In genomic region chr1:26788515-26788785, GRCh38 we compare ENCODE assay signal across 8 cellular contexts. TPM values are rescaled to one million over a fixed set of nuclear protein-coding genes. Genes with fewer than 3 reads are reported as not detected.
DNase-seq lines count a peak whose midpoint lies in the region; FAIRE-seq and TF ChIP-seq lines count a peak whose summit lies in the region.

No MANE protein-coding gene starts in this region.

- H3K27ac ChIP-seq in Peyer's patch (peak overlapping the region; percentile 95 to 99 (median 98)), ovary (peak overlapping the region; percentile 96 to 99)

- no peak for FAIRE-seq in GM12892 (lab: Jason Lieb, UNC)

- BruUV-seq in Caco-2 (replicated peaks; lab: Mats Ljungman, UMichigan), result no TSS peak

- peaks cover 27% of the 10 kb centered on the region for H3K4me1 Mint-ChIP-seq in Caco-2 (ENCODE audit: low read depth, unreplicated experiment)

- peak overlapping the region; percentile 77 for H3K4me3 ChIP-seq in Caco-2 (ENCODE audit: low read depth, low read length)
- H3K4me3 ChIP-seq in Peyer's patch, result peak overlapping the region; percentile 82 to 84 (median 83)
- peak overlapping the region; percentile 92 for H3K4me3 ChIP-seq in epithelial cell of esophagus (ENCODE audit: low read length)
- peak overlapping the region; percentile 67 for H3K4me3 ChIP-seq in ovary

- CTCF ChIA-PET in Caco-2 (lab: Charles Lee), result interaction anchor here (0.5 to 2.3 kb wide), 16 partner anchors 45 to 289 kb away, joined by 3 to 27 read pairs (median 6); partner anchors contain the start of gene ARID1A

- TF ChIP-seq POLR2A in Peyer's patch (IDR thresholded peaks at IDR 0.05), result no peak
- TF ChIP-seq POLR2A in ovary (IDR thresholded peaks at IDR 0.05), result no peak
- TF ChIP-seq POLR2A in GM12892 (IDR thresholded peaks at IDR 0.05; ENCODE audit: low read depth, low read length), result no peak

- intact Hi-C loops in Caco-2 (cut with micrococcal nuclease; ENCODE audit: unreplicated experiment) (loop anchor here (1.0 kb wide), 1 partner anchor 96 kb away; no protein-coding TSS in a partner anchor), ovary (cut with DNase I) (loop anchor here (2.0 to 10.0 kb wide), 4 partner anchors 64 to 186 kb away; partner anchors contain the start of gene ARID1A (in 3 of the 4))

- DNase-seq in Caco-2 (no peak), Peyer's patch (no peak), epithelial cell of esophagus (ENCODE audit: low read depth) (no peak), ovary (no peak), NOMO-1 treated with dmso at 0.1 percent for 144 hours (lab: John Stamatoyannopoulos, UW; ENCODE audit: unreplicated experiment) (no peak), GM12892 (ENCODE audit: insufficient read length) (no peak), SKM-1 (lab: John Stamatoyannopoulos, UW; ENCODE audit: unreplicated experiment) (no peak), AML-193 (lab: John Stamatoyannopoulos, UW) (no peak)

- no peaks in the 10 kb centered on the region for H3K27me3 Mint-ChIP-seq in Caco-2 (ENCODE audit: insufficient read depth, unreplicated experiment)

- H3K27me3 ChIP-seq in Caco-2 (replicated peaks; ENCODE audit: control insufficient read depth, insufficient read depth, low read length) (no peaks in the 10 kb centered on the region), Peyer's patch (no peaks in the 10 kb centered on the region), ovary (no peaks in the 10 kb centered on the region)

- H3K9me3 Mint-ChIP-seq in Caco-2 (ENCODE audit: unreplicated experiment), result no peaks in the 10 kb centered on the region

- TF ChIP-seq CTCF in Caco-2 (IDR thresholded peaks at IDR 0.05; ENCODE audit: insufficient read depth in 1 of 2, low read depth in 1 of 2, low read length in 1 of 2, severe bottlenecking in 1 of 2, unreplicated experiment in 1 of 2) (no peak), Peyer's patch (IDR thresholded peaks at IDR 0.05) (no peak), epithelial cell of esophagus (IDR thresholded peaks at IDR 0.05; ENCODE audit: insufficient read depth, low read depth, low read length, missing control alignments) (no peak), ovary (IDR thresholded peaks at IDR 0.05) (no peak)

- peaks cover 38% of the 10 kb centered on the region for H3K4me1 ChIP-seq in Caco-2
- peaks cover 11 to 38% (median 17%) of the 10 kb centered on the region in 4 donors for H3K4me1 ChIP-seq in Peyer's patch
- H3K4me1 ChIP-seq in ovary (ENCODE audit: insufficient read depth), result peaks cover 20% of the 10 kb centered on the region

- H3K4me3 Mint-ChIP-seq in Caco-2 (ENCODE audit: unreplicated experiment), result peak overlapping the region; percentile 87

- POLR2A ChIA-PET in Caco-2 (lab: Charles Lee), result interaction anchor here (0.7 to 2.7 kb wide), 4 partner anchors 77 to 111 kb away, joined by 3 to 16 read pairs (median 5); no protein-coding TSS in a partner anchor

- H3K36me3 ChIP-seq in Caco-2 (ENCODE audit: control insufficient read depth, insufficient read depth, low read length) (no peaks in the 10 kb centered on the region), Peyer's patch (no peaks in the 10 kb centered on the region), ovary (no peaks in the 10 kb centered on the region)

- no peak for TF ChIP-seq EP300 in ovary (IDR thresholded peaks at IDR 0.05)

- peak overlapping the region; percentile 90 for H3K27ac Mint-ChIP-seq in Caco-2 (ENCODE audit: unreplicated experiment)

- peaks cover 30% of the 10 kb centered on the region for H3K36me3 Mint-ChIP-seq in Caco-2 (ENCODE audit: insufficient read depth, unreplicated experiment)

- no peaks in the 10 kb centered on the region for H3K9me3 ChIP-seq in Caco-2
- H3K9me3 ChIP-seq in Peyer's patch, result no peaks in the 10 kb centered on the region
- H3K9me3 ChIP-seq in ovary, result no peaks in the 10 kb centered on the region

- 1 to 2% (median 2%) methylated on average over 10 of the region's 10 CpGs for WGBS in ovary, 3 donors

RNA-seq across cellular contexts. Expression of gene PIGV, which starts 0.7 kb away (rescaled TPM):
- total RNA-seq in Caco-2 (2022), result 10.0 and 12.3 TPM in 2 replicates
- 10 to 100 TPM in 3 of 4 donors, 1 to 10 TPM in 1; 9.9 to 24.5 (median 18.1) TPM for total RNA-seq in Peyer's patch
- 10 to 100 TPM in 5 of 7 donors, 1 to 10 TPM in 2; 9.2 to 15.4 (median 10.5) TPM for total RNA-seq in ovary
- polyA plus RNA-seq in ovary, result 10 to 100 TPM; 12.4 to 13.3 TPM
- polyA plus RNA-seq in GM12892 (2012; ENCODE audit: missing spikeins), result 12.9 TPM

RNA-seq across cellular contexts. Expression of gene ZDHHC18, which starts 38.0 kb away (rescaled TPM):
- total RNA-seq in Caco-2 (2022), result 21.3 and 21.9 TPM in 2 replicates
- total RNA-seq in Peyer's patch, result 10 to 100 TPM; 12.4 to 40.3 (median 29.0) TPM
- total RNA-seq in ovary, result 10 to 100 TPM; 10.7 to 15.8 (median 12.3) TPM
- polyA plus RNA-seq in ovary, result 10 to 100 TPM in 1 of 2 donors, 1 to 10 TPM in 1; 9.5 to 12.9 TPM
- polyA plus RNA-seq in GM12892 (2012; ENCODE audit: missing spikeins), result 22.0 TPM
